In genomic region chr15:33104276-33104675, GRCh38 we compare ENCODE assay signal across 10 cellular contexts.
DNase-seq lines count a peak whose midpoint lies in the region; ATAC-seq and TF ChIP-seq lines count a peak whose summit lies in the region.
"Had no signal": no experiment of that assay in that cellular context is flagged by ENCODE, and none has a peak within 500 bp of the region (broad histone marks: within the 10 kb centered on the region; RNA-seq: fewer than 3 reads in every experiment).

No MANE protein-coding gene starts in this region.

- H3K36me3 ChIP-seq in RWPE2 (ENCODE audit: low read depth): no peaks in the 10 kb centered on the region

- H3K9me3 ChIP-seq in RWPE2 (ENCODE audit: severe bottlenecking): no peaks in the 10 kb centered on the region

- TF ChIP-seq CTCF in RWPE2 (IDR thresholded peaks at IDR 0.05; ENCODE audit: poor library complexity, severe bottlenecking): no peak

- no peak overlapping the region for H3K27ac ChIP-seq in RWPE2 (ENCODE audit: poor library complexity, severe bottlenecking)

- H3K4me3 ChIP-seq in RWPE2 (ENCODE audit: severe bottlenecking): no peak overlapping the region

- DNase-seq in activated gamma-delta T cell treated with Interleukin-2 at 50 U/mL for 16 hours (peak; percentile 11), activated gamma-delta T cell (lab: John Stamatoyannopoulos, UW) (no peak), RWPE2 (ENCODE audit: low spot score) (no peak), dedifferentiated amniotic fluid mesenchymal stem cell (ENCODE audit: extremely low spot score) (peak; percentile 61), inferior parietal cortex (ENCODE audit: extremely low spot score) (no peak), SIG-M5 (lab: John Stamatoyannopoulos, UW) (no peak)
- DNase-seq in stimulated activated CD4-positive, alpha-beta T cell treated with anti-CD3 and anti-CD28 coated beads, Interleukin-4, amount 100 ng/mL, for 24 hours: peak; percentile 14
- DNase-seq: endodermal cell, NCI-H345 had no signal

- H3K27me3 ChIP-seq in RWPE2 (ENCODE audit: insufficient read depth, poor library complexity, severe bottlenecking): no peaks in the 10 kb centered on the region

- H3K4me1 ChIP-seq in RWPE2 (ENCODE audit: insufficient read depth, poor library complexity, severe bottlenecking): peaks cover 9% of the 10 kb centered on the region

- ATAC-seq in RWPE2 (ENCODE audit: low read depth): peak; percentile 96
- ATAC-seq in HG02763 (IDR thresholded peaks at IDR 0.05; ENCODE audit: unreplicated experiment): no peak

Comparison
In these comparisons a context has a peak if more than half of its experiments do, and no peak if none do; other contexts are left out.
1. DNase-seq: peak in activated gamma-delta T cell treated with Interleukin-2 at 50 U/mL for 16 hours (single experiment), dedifferentiated amniotic fluid mesenchymal stem cell (single experiment) and stimulated activated CD4-positive, alpha-beta T cell treated with anti-CD3 and anti-CD28 coated beads, Interleukin-4, amount 100 ng/mL, for 24 hours (single experiment); none in activated gamma-delta T cell (single experiment), RWPE2 (single experiment), inferior parietal cortex (single experiment) and SIG-M5 (single experiment).